Comparison of ENCODE assay signal across 19 cellular contexts in the genomic region with DNA sequence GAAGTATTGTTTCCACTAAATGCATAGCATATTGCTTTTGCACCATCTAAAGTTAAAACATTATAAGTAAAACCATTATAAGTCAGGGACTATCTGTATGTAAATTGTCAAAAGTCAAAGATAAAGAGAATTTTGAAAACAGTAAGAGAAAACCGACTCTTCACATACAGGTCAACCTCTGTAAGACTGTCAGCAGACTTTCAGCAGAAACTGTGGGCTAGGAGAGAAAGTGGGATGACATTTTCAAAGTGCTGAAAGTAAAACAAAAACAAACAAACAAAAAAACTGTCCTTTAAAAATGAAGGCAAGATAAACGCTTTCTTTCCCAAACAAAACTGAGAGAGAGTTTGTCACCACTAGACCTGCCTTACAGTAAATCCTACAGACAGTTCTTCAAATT.
A peak's percentile ranks its signal among the peaks of the same experiment; 100 is the strongest.
DNase-seq lines count a peak whose midpoint lies in the region; ATAC-seq, FAIRE-seq and TF ChIP-seq lines count a peak whose summit lies in the region.
"Had no signal": no experiment of that assay in that cellular context is flagged by ENCODE, and none has a peak within 500 bp of the region (broad histone marks: within the 10 kb centered on the region; RNA-seq: fewer than 3 reads in every experiment).

No MANE protein-coding gene starts in this region.

- H3K27me3 Mint-ChIP-seq in GM23338 (ENCODE audit: insufficient read depth, low read depth, poor library complexity) (peaks cover 12% of the 10 kb centered on the region), osteocyte (ENCODE audit: unreplicated experiment) (peaks cover 4% of the 10 kb centered on the region)

- H3K4me2 ChIP-seq in GM23338: no peak overlapping the region
- H3K4me2 ChIP-seq: BLaER1 treated with 17β-estradiol and CSF1 and Interleukin-3, amounts not matched to agents 10 nM and 100 nM had no signal

- no peak overlapping the region for H2AFZ ChIP-seq in GM23338

- no peaks in the 10 kb centered on the region for H3K9me3 ChIP-seq in HEK293 (ENCODE audit: control insufficient read depth, insufficient read depth, low read depth, low read length)

- no peaks in the 10 kb centered on the region for H4K20me1 ChIP-seq in GM23338 (replicated peaks; ENCODE audit: insufficient read depth)
- H4K20me1 ChIP-seq: BLaER1 treated with 17β-estradiol and CSF1 and Interleukin-3, amounts not matched to agents 10 nM and 100 nM had no signal

- POLR2A ChIA-PET in HEK293 (lab: Yijun Ruan, JAX): interaction anchor here (1.9 kb wide), 1 partner anchor 123 kb away, joined by 8 read pairs; the partner anchor contains the start of gene ID2

- H3K9me3 Mint-ChIP-seq in GM23338 (peaks cover 37% of the 10 kb centered on the region), osteocyte (ENCODE audit: unreplicated experiment) (peaks cover 19% of the 10 kb centered on the region)

- FAIRE-seq in islet of Langerhans (lab: Jason Lieb, UNC): peak; percentile 36
- FAIRE-seq: GM12891, GM19239, H1 had no signal

- no peaks in the 10 kb centered on the region for H3K79me2 ChIP-seq in GM23338 (replicated peaks; ENCODE audit: insufficient read depth)

- TF ChIP-seq CTCF in GM23338 (conservative IDR thresholded peaks at IDR 0.05; ENCODE audit: low read depth in 2 of 2) (no peak), HEK293 (tag by site-specific recombination; IDR thresholded peaks at IDR 0.05) (no peak), osteocyte (IDR thresholded peaks at IDR 0.05) (no peak)

- H3K4me3 ChIP-seq in GM23338 (no peak overlapping the region), HEK293 (ENCODE audit: low read depth, low read length) (no peak overlapping the region)
- H3K4me3 ChIP-seq: BLaER1 treated with 17β-estradiol and CSF1 and Interleukin-3, amounts not matched to agents 10 nM and 100 nM had no signal

- CTCF ChIA-PET in HEK293 (lab: Yijun Ruan, JAX): no interaction called here

- H3K27me3 ChIP-seq in GM23338 (ENCODE audit: insufficient read depth): no peaks in the 10 kb centered on the region
- H3K27me3 ChIP-seq: BLaER1 treated with 17β-estradiol and CSF1 and Interleukin-3, amounts not matched to agents 10 nM and 100 nM had no signal

- no peaks in the 10 kb centered on the region for H3K36me3 ChIP-seq in GM23338 (ENCODE audit: insufficient read depth)
- H3K36me3 ChIP-seq in HEK293 (ENCODE audit: control insufficient read depth in 2 of 2, insufficient read depth in 1 of 2, low read length in 2 of 2): no peaks in the 10 kb centered on the region
- H3K36me3 ChIP-seq: BLaER1 treated with 17β-estradiol and CSF1 and Interleukin-3, amounts not matched to agents 10 nM and 100 nM had no signal

- H3K9me2 ChIP-seq in GM23338 (ENCODE audit: insufficient read depth): peaks cover 6% of the 10 kb centered on the region

- no peaks in the 10 kb centered on the region for H3K4me1 Mint-ChIP-seq in GM23338
- no peaks in the 10 kb centered on the region for H3K4me1 Mint-ChIP-seq in osteocyte (ENCODE audit: unreplicated experiment)
- H3K4me1 Mint-ChIP-seq: B cell had no signal

- DNase-seq in GM23338 (ENCODE audit: low spot score) (no peak), amniotic epithelial cell (ENCODE audit: low read depth) (peak; percentile 7), osteocyte (ENCODE audit: extremely low spot score, unreplicated experiment) (no peak), NCI-H2171 treated with DMSO at 0.1 percent for 48 hours (lab: John Stamatoyannopoulos, UW) (no peak)
- DNase-seq: Calu3; CD8-positive, alpha-beta T cell; DND-41; EL; H9; IMR-90; KBM-7 had no signal

- H3K27ac Mint-ChIP-seq in GM23338: no peak overlapping the region
- H3K27ac Mint-ChIP-seq in osteocyte (ENCODE audit: unreplicated experiment): no peak overlapping the region
- H3K27ac Mint-ChIP-seq: B cell; CD8-positive, alpha-beta T cell; H9 had no signal

- H3K4me1 ChIP-seq in GM23338 (ENCODE audit: insufficient read depth) (no peaks in the 10 kb centered on the region), HEK293 (ENCODE audit: control insufficient read depth, insufficient read depth, low read length) (no peaks in the 10 kb centered on the region)

- peaks cover 15% of the 10 kb centered on the region for H3K36me3 Mint-ChIP-seq in GM23338 (ENCODE audit: low read depth)
- H3K36me3 Mint-ChIP-seq in osteocyte (ENCODE audit: unreplicated experiment): peaks cover 1% of the 10 kb centered on the region

- H3F3A ChIP-seq in GM23338 (replicated peaks; ENCODE audit: low read depth): no peaks in the 10 kb centered on the region

- no peak overlapping the region for H3K4me3 Mint-ChIP-seq in GM23338
- H3K4me3 Mint-ChIP-seq in osteocyte (ENCODE audit: unreplicated experiment): no peak overlapping the region
- H3K4me3 Mint-ChIP-seq: B cell; CD8-positive, alpha-beta T cell; H9 had no signal

- H3K27ac ChIP-seq in GM23338 (ENCODE audit: low read depth) (no peak overlapping the region), HEK293 (ENCODE audit: extremely low read depth, low read depth, low read length) (no peak overlapping the region)
- H3K27ac ChIP-seq: BLaER1 treated with 17β-estradiol and CSF1 and Interleukin-3, amounts not matched to agents 10 nM and 100 nM; HL-60 had no signal

- no peak for ATAC-seq in GM23338
- ATAC-seq: CD8-positive, alpha-beta T cell had no signal

TF ChIP-seq in GM23338, 12 proteins besides CTCF, POLR2A, EP300 and RAD21:
- no peak for TF ChIP-seq NANOG (IDR thresholded peaks at IDR 0.05; ENCODE audit: borderline replicate concordance)
- TF ChIP-seq ZNF331 (CRISPR knock-in tag; IDR thresholded peaks at IDR 0.05; ENCODE audit: low read depth): peak; percentile 58

TF ChIP-seq in HEK293, 187 proteins besides CTCF, POLR2A, EP300 and RAD21:
- TF ChIP-seq SETDB1 (IDR thresholded peaks at IDR 0.05; ENCODE audit: insufficient read length, low read length) (peak; percentile 78), HOXD13 (CRISPR knock-in tag; IDR thresholded peaks at IDR 0.05; ENCODE audit: borderline replicate concordance) (no peak), ZNF341 (tag by site-specific recombination; IDR thresholded peaks at IDR 0.05; ENCODE audit: low read depth) (no peak), ZNF366 (tag by site-specific recombination; conservative IDR thresholded peaks at IDR 0.05) (no peak), REPIN1 (tag by site-specific recombination; IDR thresholded peaks at IDR 0.05; ENCODE audit: low read depth) (no peak), ZNF404 (tag by site-specific recombination; IDR thresholded peaks at IDR 0.05) (no peak), ZNF76 (tag by site-specific recombination; IDR thresholded peaks at IDR 0.05; ENCODE audit: borderline replicate concordance, low read depth) (no peak)
